In genomic region chr4:148344382-148344781, GRCh38 we compare ENCODE assay signal across 16 cellular contexts.
"Had no signal": no experiment of that assay in that cellular context is flagged by ENCODE, and none has a peak within 500 bp of the region (broad histone marks: within the 10 kb centered on the region; RNA-seq: fewer than 3 reads in every experiment).

No MANE protein-coding gene starts in this region.

- H3K4me1 ChIP-seq: testis had no signal

- ATAC-seq: activated naive CD8-positive, alpha-beta T cell treated with anti-CD3 and anti-CD28 coated beads, Interleukin-2, amount 50 U/mL, for 24 hours; activated T-helper 17 cell treated with anti-CD3 and anti-CD28 coated beads, Interleukin-2, amount 50 U/mL, for 72 hours; gastroesophageal sphincter; stimulated activated naive CD8-positive, alpha-beta T cell treated with anti-CD3 and anti-CD28 coated beads, Interleukin-15, amount 100 ng/mL, for 72 hours; upper lobe of right lung had no signal

- DNase-seq: activated CD4-positive, alpha-beta T cell treated with anti-CD3 and anti-CD28 coated beads for 1 hour; activated CD4-positive, alpha-beta T cell treated with anti-CD3 and anti-CD28 coated beads, Interleukin-2, amount 50 U/mL, for 48 hours; activated naive CD4-positive, alpha-beta T cell treated with anti-CD3 and anti-CD28 coated beads for 36 hours; activated naive CD8-positive, alpha-beta T cell treated with anti-CD3 and anti-CD28 coated beads, Interleukin-2, amount 50 U/mL, for 24 hours; aorta; islet precursor cell; sigmoid colon; stimulated activated CD4-positive, alpha-beta T cell treated with anti-CD3 and anti-CD28 coated beads, Interleukin-1b, Interleukin-23, amount 100 ng/mL, for 48 hours; stimulated activated naive CD8-positive, alpha-beta T cell treated with anti-CD3 and anti-CD28 coated beads, Interleukin-15, amount 100 ng/mL, for 72 hours; T1000; testis; upper lobe of right lung had no signal

- H3K4me3 Mint-ChIP-seq: activated naive CD4-positive, alpha-beta T cell treated with anti-CD3 and anti-CD28 coated beads for 36 hours; activated naive CD8-positive, alpha-beta T cell treated with anti-CD3 and anti-CD28 coated beads, Interleukin-2, amount 50 U/mL, for 24 hours; activated T-helper 17 cell treated with anti-CD3 and anti-CD28 coated beads, Interleukin-2, amount 50 U/mL, for 72 hours; mesothelial cell of epicardium; neural crest cell; stimulated activated naive CD8-positive, alpha-beta T cell treated with anti-CD3 and anti-CD28 coated beads, Interleukin-15, amount 100 ng/mL, for 72 hours had no signal

- H3K27me3 Mint-ChIP-seq: activated naive CD8-positive, alpha-beta T cell treated with anti-CD3 and anti-CD28 coated beads, Interleukin-2, amount 50 U/mL, for 24 hours; activated T-helper 17 cell treated with anti-CD3 and anti-CD28 coated beads, Interleukin-2, amount 50 U/mL, for 72 hours; stimulated activated naive CD8-positive, alpha-beta T cell treated with anti-CD3 and anti-CD28 coated beads, Interleukin-15, amount 100 ng/mL, for 72 hours had no signal

- H3K9me3 ChIP-seq: sigmoid colon, testis, upper lobe of right lung had no signal

- H3K9me3 Mint-ChIP-seq: neural crest cell had no signal

- H3K27ac Mint-ChIP-seq: activated naive CD4-positive, alpha-beta T cell treated with anti-CD3 and anti-CD28 coated beads for 36 hours; activated naive CD8-positive, alpha-beta T cell treated with anti-CD3 and anti-CD28 coated beads, Interleukin-2, amount 50 U/mL, for 24 hours; activated T-helper 17 cell treated with anti-CD3 and anti-CD28 coated beads, Interleukin-2, amount 50 U/mL, for 72 hours; mesothelial cell of epicardium; stimulated activated naive CD8-positive, alpha-beta T cell treated with anti-CD3 and anti-CD28 coated beads, Interleukin-15, amount 100 ng/mL, for 72 hours had no signal

- H3K27me3 ChIP-seq: gastroesophageal sphincter, sigmoid colon, testis, upper lobe of right lung had no signal

- H3K4me3 ChIP-seq: gastroesophageal sphincter, sigmoid colon, testis, upper lobe of right lung had no signal

- H3K4me1 Mint-ChIP-seq: neural crest cell had no signal

- H3K36me3 ChIP-seq: gastroesophageal sphincter, sigmoid colon, upper lobe of right lung had no signal

- H3K27ac ChIP-seq: gastroesophageal sphincter, sigmoid colon, testis, upper lobe of right lung had no signal
